Comparison of ENCODE assay signal across 1 cellular context in genomic region chr11:1868056-1868635, GRCh38.
TF ChIP-seq lines count a peak whose summit lies in the region.

No MANE protein-coding gene starts in this region.

TF ChIP-seq in SK-N-SH treated with all-trans-retinoic acid at 6 μM for 48 hours, 23 proteins besides CTCF, POLR2A, EP300 and RAD21:
- TF ChIP-seq ISL1 (CRISPR knock-in tag; IDR thresholded peaks at IDR 0.05), result no peak
- no peak for TF ChIP-seq TSHZ2 (CRISPR knock-in tag; IDR thresholded peaks at IDR 0.05)
- no peak for TF ChIP-seq RARB (CRISPR knock-in tag; IDR thresholded peaks at IDR 0.05)
- TF ChIP-seq TCF4 (CRISPR knock-in tag; IDR thresholded peaks at IDR 0.05; ENCODE audit: borderline replicate concordance), result no peak
- TF ChIP-seq CSDC2 (CRISPR knock-in tag; IDR thresholded peaks at IDR 0.05), result no peak
- no peak for TF ChIP-seq OSR1 (CRISPR knock-in tag; IDR thresholded peaks at IDR 0.05)
- TF ChIP-seq POU6F1 (CRISPR knock-in tag; IDR thresholded peaks at IDR 0.05; ENCODE audit: borderline replicate concordance, low read depth), result no peak
